Comparison of ENCODE assay signal across 10 cellular contexts in genomic region chr17:75088465-75088895, GRCh38. TPM values are rescaled to one million over a fixed set of nuclear protein-coding genes. Genes with fewer than 3 reads are reported as not detected.
DNase-seq lines count a peak whose midpoint lies in the region; ATAC-seq and TF ChIP-seq lines count a peak whose summit lies in the region.
"Had no signal": no experiment of that assay in that cellular context is flagged by ENCODE, and none has a peak within 500 bp of the region (broad histone marks: within the 10 kb centered on the region; RNA-seq: fewer than 3 reads in every experiment).

No MANE protein-coding gene starts in this region.

- peak; percentile 11 for ATAC-seq in left lung
- no peak for ATAC-seq in HG02938 (IDR thresholded peaks at IDR 0.05; ENCODE audit: unreplicated experiment)

- no peaks in the 10 kb centered on the region for H3K36me3 Mint-ChIP-seq in T-helper 1 cell treated with Interleukin-12 subunit alpha and Interleukin-12 subunit beta and Interleukin-4 antibody, amounts not matched to agents 30 μg/mL and 1 μg/mL, for 36 hours (ENCODE audit: low read depth)
- peaks cover 10% of the 10 kb centered on the region for H3K36me3 Mint-ChIP-seq in MCF 10A (ENCODE audit: insufficient read depth, unreplicated experiment)

- H3K36me3 ChIP-seq in left lung (peaks cover 0 to 1% of the 10 kb centered on the region in 2 donors), subcutaneous abdominal adipose tissue (ENCODE audit: control insufficient read depth in 5 of 5, insufficient read depth in 5 of 5, low read length in 5 of 5) (no peaks in the 10 kb centered on the region)

- no peak for TF ChIP-seq CTCF in MCF 10A (IDR thresholded peaks at IDR 0.05; ENCODE audit: unreplicated experiment)
- TF ChIP-seq CTCF in left lung (IDR thresholded peaks at IDR 0.05) = no peak

- H3K9me3 Mint-ChIP-seq in T-helper 1 cell treated with Interleukin-12 subunit alpha and Interleukin-12 subunit beta and Interleukin-4 antibody, amounts not matched to agents 30 μg/mL and 1 μg/mL, for 36 hours = no peaks in the 10 kb centered on the region
- H3K9me3 Mint-ChIP-seq in MCF 10A (ENCODE audit: unreplicated experiment) = no peaks in the 10 kb centered on the region

- H3K9me3 ChIP-seq in left lung = no peaks in the 10 kb centered on the region
- H3K9me3 ChIP-seq in subcutaneous abdominal adipose tissue (ENCODE audit: control insufficient read depth in 5 of 5, low read length in 5 of 5) = no peaks in the 10 kb centered on the region

- intact Hi-C loops in MCF 10A (cut with micrococcal nuclease) (no loop called here), left lung (cut with DNase I) (no loop called here)

- POLR2A ChIA-PET in MCF 10A (lab: Yijun Ruan, JAX) = interaction anchor here (0.6 to 4.1 kb wide), 14 partner anchors 8 to 117 kb away, joined by 3 to 21 read pairs (median 6); partner anchors contain the start of genes ARMC7, JPT1 and NUP85

- no TSS peak for BruUV-seq in MCF 10A (replicated peaks; lab: Mats Ljungman, UMichigan)

- H3K27me3 ChIP-seq in left lung = no peaks in the 10 kb centered on the region
- no peaks in the 10 kb centered on the region for H3K27me3 ChIP-seq in subcutaneous abdominal adipose tissue (ENCODE audit: control insufficient read depth in 5 of 5, insufficient read depth in 4 of 5, low read length in 5 of 5)

- H3K4me3 Mint-ChIP-seq in T-helper 1 cell treated with Interleukin-12 subunit alpha and Interleukin-12 subunit beta and Interleukin-4 antibody, amounts not matched to agents 30 μg/mL and 1 μg/mL, for 36 hours = peak overlapping the region; percentile 16
- peak overlapping the region; percentile 87 for H3K4me3 Mint-ChIP-seq in MCF 10A (ENCODE audit: unreplicated experiment)

- H3K27ac ChIP-seq in left lung (peak overlapping the region; percentile 96 to 98), subcutaneous abdominal adipose tissue (ENCODE audit: low read depth, low read length) (peak overlapping the region; percentile 60)
- H3K27ac ChIP-seq: 22Rv1 had no signal

- H3K4me1 ChIP-seq in left lung = peaks cover 35 to 87% of the 10 kb centered on the region in 2 donors
- peaks cover 3 to 46% (median 31%) of the 10 kb centered on the region in 5 donors for H3K4me1 ChIP-seq in subcutaneous abdominal adipose tissue (ENCODE audit: control insufficient read depth in 5 of 5, insufficient read depth in 5 of 5, low read length in 5 of 5)

- H3K4me3 ChIP-seq in left lung (peak overlapping the region; percentile 62 to 71), subcutaneous abdominal adipose tissue (ENCODE audit: low read depth in 1 of 5, low read length in 5 of 5) (peak overlapping the region; percentile 65 to 77 (median 69))

- H3K27ac Mint-ChIP-seq in T-helper 1 cell treated with Interleukin-12 subunit alpha and Interleukin-12 subunit beta and Interleukin-4 antibody, amounts not matched to agents 30 μg/mL and 1 μg/mL, for 36 hours = peak overlapping the region; percentile 73
- H3K27ac Mint-ChIP-seq in MCF 10A (ENCODE audit: low read depth, unreplicated experiment) = peak overlapping the region; percentile 93

- H3K9ac ChIP-seq in subcutaneous abdominal adipose tissue (ENCODE audit: low read length in 5 of 5) = peak overlapping the region; percentile 38 to 84 (median 80)

- CTCF ChIA-PET in MCF 10A (lab: Yijun Ruan, JAX) = interaction anchor here (0.8 to 2.0 kb wide), 5 partner anchors 18 to 63 kb away, joined by 3 to 7 read pairs (median 5); no protein-coding TSS in a partner anchor

- H3K4me1 Mint-ChIP-seq in T-helper 1 cell treated with Interleukin-12 subunit alpha and Interleukin-12 subunit beta and Interleukin-4 antibody, amounts not matched to agents 30 μg/mL and 1 μg/mL, for 36 hours (ENCODE audit: low read depth) = peaks cover 31% of the 10 kb centered on the region
- peaks cover 51% of the 10 kb centered on the region for H3K4me1 Mint-ChIP-seq in MCF 10A (ENCODE audit: insufficient read depth, unreplicated experiment)

- no peaks in the 10 kb centered on the region for H3K27me3 Mint-ChIP-seq in T-helper 1 cell treated with Interleukin-12 subunit alpha and Interleukin-12 subunit beta and Interleukin-4 antibody, amounts not matched to agents 30 μg/mL and 1 μg/mL, for 36 hours (ENCODE audit: low read depth)
- no peaks in the 10 kb centered on the region for H3K27me3 Mint-ChIP-seq in MCF 10A (ENCODE audit: insufficient read depth, unreplicated experiment)

- DNase-seq in T-helper 1 cell (no peak), MCF 10A (ENCODE audit: unreplicated experiment) (no peak), left lung (no peak), NCI-H2196 (lab: John Stamatoyannopoulos, UW; ENCODE audit: unreplicated experiment) (no peak), mucosa of gallbladder (ENCODE audit: low spot score) (no peak)
- DNase-seq: NCI-H774 had no signal

RNA-seq across cellular contexts. Expression of gene SLC16A5, which starts 0.7 kb away (rescaled TPM):
- 26.0 and 33.1 TPM in 2 replicates for total RNA-seq in MCF 10A (2022)
- 10 to 100 TPM; 36.8 to 45.1 TPM for total RNA-seq in left lung
- 19.9 TPM for total RNA-seq in mucosa of gallbladder

RNA-seq across cellular contexts. Expression of gene ARMC7, which starts 21.3 kb away (rescaled TPM):
- total RNA-seq in MCF 10A (2022) = 9.3 and 13.3 TPM in 2 replicates
- total RNA-seq in left lung = 10 to 100 TPM; 18.3 to 19.3 TPM
- 20.2 TPM for total RNA-seq in mucosa of gallbladder

RNA-seq across cellular contexts. Expression of gene KCTD2, which starts 41.5 kb away (rescaled TPM):
- total RNA-seq in MCF 10A (2022) = 11.9 and 12.8 TPM in 2 replicates
- total RNA-seq in left lung = 10 to 100 TPM; 20.6 to 20.8 TPM
- total RNA-seq in mucosa of gallbladder = 28.3 TPM

RNA-seq across cellular contexts. Expression of gene ATP5PD, which starts 41.7 kb away (rescaled TPM):
- total RNA-seq in MCF 10A (2022) (362 and 455 TPM in 2 replicates), left lung (100 to 1,000 TPM; 203 to 215 TPM), mucosa of gallbladder (226 TPM)

RNA-seq across cellular contexts. Expression of gene NT5C, which starts 43.1 kb away (rescaled TPM):
- 105 and 113 TPM in 2 replicates for total RNA-seq in MCF 10A (2022)
- 10 to 100 TPM; 26.0 to 39.9 TPM for total RNA-seq in left lung
- total RNA-seq in mucosa of gallbladder = 50.0 TPM
